21 cellular contexts compared by ENCODE assay signal in the genomic region with DNA sequence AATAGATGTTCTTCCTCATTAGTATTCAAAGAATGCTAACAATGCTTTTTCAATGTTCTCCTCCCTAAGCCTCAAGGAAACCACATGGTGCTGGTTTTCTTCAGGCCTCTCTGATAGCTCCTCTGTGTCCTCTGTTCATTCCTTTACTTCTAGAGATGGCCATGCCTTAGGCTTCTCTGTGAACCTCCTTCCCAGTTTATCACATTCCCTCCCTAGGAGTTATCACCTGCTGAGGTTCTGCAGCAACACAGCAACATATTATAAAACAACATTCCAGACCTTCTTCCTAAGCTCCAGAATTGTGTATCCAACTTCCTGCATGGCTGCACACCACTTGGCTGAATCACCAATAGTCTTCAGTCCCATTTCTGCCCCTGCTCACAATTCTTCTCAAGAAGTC.
DNase-seq lines count a peak whose midpoint lies in the region; ATAC-seq and TF ChIP-seq lines count a peak whose summit lies in the region.
"Had no signal": no experiment of that assay in that cellular context is flagged by ENCODE, and none has a peak within 500 bp of the region (broad histone marks: within the 10 kb centered on the region; RNA-seq: fewer than 3 reads in every experiment).

No MANE protein-coding gene starts in this region.

- DNase-seq in AG10803 (ENCODE audit: low read depth): peak; percentile 9
- DNase-seq in HFFc6: no peak
- DNase-seq in astrocyte of the hippocampus (ENCODE audit: low read depth, low spot score): peak; percentile 16
- DNase-seq in myocyte (ENCODE audit: low read depth): peak; percentile 48
- DNase-seq in GM13976 (ENCODE audit: low spot score): no peak
- no peak for DNase-seq in amniotic stem cell (lab: John Stamatoyannopoulos, UW)
- DNase-seq: 8988T; CD4-positive, alpha-beta memory T cell; DMS79 treated with DMSO at 0.1 percent for 48 hours; GDM1; MV-4-11; NCI-H1417 treated with DMSO at 0.1 percent for 48 hours; NCI-H2029; NCI-H510A treated with DMSO at 0.1 percent for 48 hours; NCI-H82; PC-3 had no signal

- no peaks in the 10 kb centered on the region for H3K27me3 Mint-ChIP-seq in HFFc6 (ENCODE audit: insufficient read depth)

- H3K9me3 Mint-ChIP-seq in HFFc6: peaks cover 11% of the 10 kb centered on the region

- in situ Hi-C loops in GM13976 (cut with MboI; ENCODE audit: low sequenced_read_pairs, unreplicated experiment): no loop called here

- peak overlapping the region; percentile 0; the same call in 1 of the 2 replicates for H3K27ac Mint-ChIP-seq in HFFc6
- H3K27ac Mint-ChIP-seq: CD4-positive, alpha-beta memory T cell had no signal

- ATAC-seq in GM21367 (IDR thresholded peaks at IDR 0.05; ENCODE audit: unreplicated experiment): no peak
- no peak for ATAC-seq in HG03159 (IDR thresholded peaks at IDR 0.05; ENCODE audit: unreplicated experiment)
- ATAC-seq: GM12878, K562, PC-3 had no signal

- H3K36me3 Mint-ChIP-seq in HFFc6 (ENCODE audit: low read depth): peaks cover 27% of the 10 kb centered on the region
- H3K36me3 Mint-ChIP-seq: CD4-positive, alpha-beta memory T cell had no signal

- TF ChIP-seq CTCF in AG10803 (conservative IDR thresholded peaks at IDR 0.05; ENCODE audit: low read length): no peak
- no peak for TF ChIP-seq CTCF in HFFc6 (IDR thresholded peaks at IDR 0.05)
- TF ChIP-seq CTCF in GM13976 (IDR thresholded peaks at IDR 0.05; ENCODE audit: borderline replicate concordance, control extremely low read depth, extremely low read depth, insufficient read depth, missing control alignments): no peak

- no peak overlapping the region for H3K4me3 ChIP-seq in AG10803 (ENCODE audit: low read length)
- H3K4me3 ChIP-seq: GM12878, K562, SJSA1 had no signal

- H3K4me3 Mint-ChIP-seq in HFFc6: no peak overlapping the region
- H3K4me3 Mint-ChIP-seq: CD4-positive, alpha-beta memory T cell had no signal

- peaks cover 61% of the 10 kb centered on the region for H3K4me1 Mint-ChIP-seq in HFFc6 (ENCODE audit: low read depth)
- H3K4me1 Mint-ChIP-seq: CD4-positive, alpha-beta memory T cell had no signal

Comparison
In these comparisons a context has a peak if more than half of its experiments do, and no peak if none do; other contexts are left out.
1. DNase-seq: peak in AG10803 (single experiment), astrocyte of the hippocampus (single experiment) and myocyte (single experiment); none in HFFc6 (single experiment), GM13976 (single experiment) and amniotic stem cell (single experiment).